Comparison of ENCODE assay signal across 10 cellular contexts in the genomic region with DNA sequence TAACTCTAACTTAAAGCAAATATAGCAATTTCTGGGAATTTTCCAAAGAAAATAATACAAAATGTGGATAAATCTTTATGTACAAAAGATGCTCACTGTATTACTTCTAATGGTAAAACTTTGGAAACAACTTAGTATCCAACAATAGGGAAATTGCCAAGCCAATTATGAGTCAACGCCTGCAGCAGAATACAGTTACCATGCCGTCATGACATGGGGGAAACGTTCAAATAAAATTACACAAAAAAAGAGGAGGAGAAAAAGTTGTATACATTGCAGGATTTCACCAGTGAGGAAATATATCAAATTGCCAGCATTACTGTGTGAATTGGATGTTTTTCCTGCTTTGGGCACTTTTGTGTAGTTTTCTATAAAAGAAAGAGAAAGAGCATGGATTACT.
DNase-seq lines count a peak whose midpoint lies in the region; ATAC-seq and TF ChIP-seq lines count a peak whose summit lies in the region.
"Had no signal": no experiment of that assay in that cellular context is flagged by ENCODE, and none has a peak within 500 bp of the region (broad histone marks: within the 10 kb centered on the region; RNA-seq: fewer than 3 reads in every experiment).

No MANE protein-coding gene starts in this region.

- H3K27me3 Mint-ChIP-seq in progenitor cell of endocrine pancreas: peaks cover 4% of the 10 kb centered on the region

- peak overlapping the region; percentile 88 for H3K27ac ChIP-seq in epithelial cell of prostate
- H3K27ac ChIP-seq: BLaER1 had no signal

- DNase-seq in NCI-H2171 treated with DMSO at 0.1 percent for 48 hours (lab: John Stamatoyannopoulos, UW): peak; percentile 25
- no peak for DNase-seq in NCI-H2171 (lab: John Stamatoyannopoulos, UW)
- peak; percentile 69 for DNase-seq in NCI-H69 (lab: John Stamatoyannopoulos, UW)
- no peak for DNase-seq in epithelial cell of prostate (ENCODE audit: low read depth, low spot score)
- no peak for DNase-seq in progenitor cell of endocrine pancreas (ENCODE audit: low spot score, unreplicated experiment)
- no peak for DNase-seq in HEK293T (ENCODE audit: extremely low spot score)
- no peak for DNase-seq in NCI-H526 (lab: John Stamatoyannopoulos, UW)
- DNase-seq: NCI-H526 treated with DMSO at 0.1 percent for 48 hours had no signal

- H3K4me3 Mint-ChIP-seq in progenitor cell of endocrine pancreas (ENCODE audit: low read depth): peak overlapping the region; percentile 96

- H3K9me3 Mint-ChIP-seq in progenitor cell of endocrine pancreas (ENCODE audit: low read depth): no peaks in the 10 kb centered on the region

- POLR2A ChIA-PET in HEK293T (lab: Yijun Ruan, JAX): no interaction called here

- CTCF ChIA-PET in HEK293T (lab: Yijun Ruan, JAX): no interaction called here

- peaks cover 34% of the 10 kb centered on the region for H3K4me1 Mint-ChIP-seq in progenitor cell of endocrine pancreas (ENCODE audit: low read depth)

- no peak for ATAC-seq in HG02588 (IDR thresholded peaks at IDR 0.05; ENCODE audit: unreplicated experiment)

- TF ChIP-seq CTCF in progenitor cell of endocrine pancreas (IDR thresholded peaks at IDR 0.05; ENCODE audit: unreplicated experiment): no peak

- peak overlapping the region; percentile 4 for H3K27ac Mint-ChIP-seq in progenitor cell of endocrine pancreas

- peaks cover 4% of the 10 kb centered on the region for H3K36me3 Mint-ChIP-seq in progenitor cell of endocrine pancreas (ENCODE audit: insufficient read depth)

TF ChIP-seq in HEK293T, 16 proteins besides CTCF, POLR2A, EP300 and RAD21:
- TF ChIP-seq ARNT (IDR thresholded peaks at IDR 0.05) (no peak), HDGF (IDR thresholded peaks at IDR 0.05; ENCODE audit: borderline replicate concordance) (no peak), PKNOX1 (IDR thresholded peaks at IDR 0.05) (no peak), FOXK2 (IDR thresholded peaks at IDR 0.05) (no peak), TARDBP (IDR thresholded peaks at IDR 0.05) (no peak), NFRKB (IDR thresholded peaks at IDR 0.05) (no peak), LEF1 (IDR thresholded peaks at IDR 0.05; ENCODE audit: borderline replicate concordance) (no peak)

Comparison
In these comparisons a context has a peak if more than half of its experiments do, and no peak if none do; other contexts are left out.
1. DNase-seq: peak in NCI-H2171 treated with DMSO at 0.1 percent for 48 hours (single experiment) and NCI-H69 (single experiment); none in NCI-H2171 (single experiment), epithelial cell of prostate (single experiment), progenitor cell of endocrine pancreas (single experiment), HEK293T (single experiment) and NCI-H526 (0 of 2).